ENCODE assay signal across 1 cellular context in genomic region chr12:71220295-71220694, GRCh38.
TF ChIP-seq lines count a peak whose summit lies in the region.

No MANE protein-coding gene starts in this region.

TF ChIP-seq in GM23338, 12 proteins besides CTCF, POLR2A, EP300 and RAD21 (continued from another document):
- TF ChIP-seq ZNF462 (CRISPR knock-in tag; IDR thresholded peaks at IDR 0.05) (no peak), NANOG (IDR thresholded peaks at IDR 0.05; ENCODE audit: borderline replicate concordance) (no peak), CREB1 (CRISPR knock-in tag; IDR thresholded peaks at IDR 0.05; ENCODE audit: low read depth) (no peak), JUNB (IDR thresholded peaks at IDR 0.05; ENCODE audit: unreplicated experiment) (no peak), ZNF114 (CRISPR knock-in tag; IDR thresholded peaks at IDR 0.05) (no peak), EZH2phosphoT487 (IDR thresholded peaks at IDR 0.05; ENCODE audit: unreplicated experiment) (no peak)
